In genomic region chr16:30378236-30379164, GRCh38 we compare ENCODE assay signal across 1 cellular context.
TF ChIP-seq lines count a peak whose summit lies in the region.

No MANE protein-coding gene starts in this region.

TF ChIP-seq in H1, 55 proteins besides CTCF, POLR2A, EP300 and RAD21:
- no peak for TF ChIP-seq CEBPB (IDR thresholded peaks at IDR 0.05; ENCODE audit: low read depth, low read length)
- TF ChIP-seq SAP30 (IDR thresholded peaks at IDR 0.05; ENCODE audit: insufficient read depth, insufficient replicate concordance, low read length) = no peak
- TF ChIP-seq SIX5 (IDR thresholded peaks at IDR 0.05; ENCODE audit: low read depth, low read length) = no peak
- TF ChIP-seq E2F6 (IDR thresholded peaks at IDR 0.05) = peak; percentile 26; the same call in 1 of the 2 replicates
- TF ChIP-seq CBX8 (IDR thresholded peaks at IDR 0.05; ENCODE audit: borderline replicate concordance, low read depth, low read length) = no peak
- peak; percentile 22; the same call in 1 of the 2 replicates for TF ChIP-seq CHD2 (IDR thresholded peaks at IDR 0.05; ENCODE audit: low read length)
- 0 out of 2 replicates have a peak, but pooled peaks have one; percentile 21 for TF ChIP-seq SP4 (IDR thresholded peaks at IDR 0.05; ENCODE audit: low read length)
- no peak for TF ChIP-seq BRCA1 (IDR thresholded peaks at IDR 0.05; ENCODE audit: low read depth, low read length)
- no peak for TF ChIP-seq ATF2 (IDR thresholded peaks at IDR 0.05; ENCODE audit: low read length)
- TF ChIP-seq KDM1A (IDR thresholded peaks at IDR 0.05; ENCODE audit: borderline replicate concordance, low read length) = no peak
- TF ChIP-seq GABPA (IDR thresholded peaks at IDR 0.05; ENCODE audit: borderline replicate concordance, insufficient read depth, low read length) = no peak
- peak; percentile 59 for TF ChIP-seq ASH2L (IDR thresholded peaks at IDR 0.05; ENCODE audit: low read length)
- TF ChIP-seq, protein P1, sequence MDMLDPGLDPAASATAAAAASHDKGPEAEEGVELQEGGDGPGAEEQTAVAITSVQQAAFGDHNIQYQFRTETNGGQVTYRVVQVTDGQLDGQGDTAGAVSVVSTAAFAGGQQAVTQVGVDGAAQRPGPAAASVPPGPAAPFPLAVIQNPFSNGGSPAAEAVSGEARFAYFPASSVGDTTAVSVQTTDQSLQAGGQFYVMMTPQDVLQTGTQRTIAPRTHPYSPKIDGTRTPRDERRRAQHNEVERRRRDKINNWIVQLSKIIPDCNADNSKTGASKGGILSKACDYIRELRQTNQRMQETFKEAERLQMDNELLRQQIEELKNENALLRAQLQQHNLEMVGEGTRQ (IDR thresholded peaks at IDR 0.05; ENCODE audit: low read length) = no peak
- TF ChIP-seq SP1 (IDR thresholded peaks at IDR 0.05; ENCODE audit: low read depth, low read length) = 0 out of 2 replicates have a peak, but pooled peaks have one; percentile 44
- no peak for TF ChIP-seq NRF1 (IDR thresholded peaks at IDR 0.05; ENCODE audit: low read depth, low read length)
- TF ChIP-seq GTF2F1 (IDR thresholded peaks at IDR 0.05; ENCODE audit: borderline replicate concordance, low read depth, low read length) = no peak
- peak; percentile 81 for TF ChIP-seq POLR2AphosphoS5 (IDR thresholded peaks at IDR 0.05; ENCODE audit: low read depth, low read length)
- TF ChIP-seq KDM4A (IDR thresholded peaks at IDR 0.05; ENCODE audit: low read depth, low read length, severe bottlenecking) = peak; percentile 58
- TF ChIP-seq YY1 (IDR thresholded peaks at IDR 0.05; ENCODE audit: low read depth, low read length) = no peak
- TF ChIP-seq, protein P2, sequence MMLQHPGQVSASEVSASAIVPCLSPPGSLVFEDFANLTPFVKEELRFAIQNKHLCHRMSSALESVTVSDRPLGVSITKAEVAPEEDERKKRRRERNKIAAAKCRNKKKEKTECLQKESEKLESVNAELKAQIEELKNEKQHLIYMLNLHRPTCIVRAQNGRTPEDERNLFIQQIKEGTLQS (IDR thresholded peaks at IDR 0.05; ENCODE audit: insufficient read depth, low read depth, low read length) = no peak
- no peak for TF ChIP-seq SUZ12 (IDR thresholded peaks at IDR 0.05; ENCODE audit: low read length)
- no peak for TF ChIP-seq TCF12 (IDR thresholded peaks at IDR 0.05; ENCODE audit: low read depth, low read length)
- no peak for TF ChIP-seq KDM5A (IDR thresholded peaks at IDR 0.05; ENCODE audit: low read length)
- peak; percentile 74 for TF ChIP-seq TBP (IDR thresholded peaks at IDR 0.05; ENCODE audit: low read depth, low read length)
- no peak for TF ChIP-seq SP2 (IDR thresholded peaks at IDR 0.05; ENCODE audit: low read length)
- no peak for TF ChIP-seq CTBP2 (IDR thresholded peaks at IDR 0.05; ENCODE audit: borderline replicate concordance, insufficient read depth, insufficient read length, low read length)
- TF ChIP-seq SIN3A (conservative IDR thresholded peaks at IDR 0.05 in 1 of 2, IDR thresholded peaks at IDR 0.05 in 1 of 2; ENCODE audit: low read depth in 1 of 2, low read length in 2 of 2) = peak; percentile 41 to 59; a peak in 2 of 4 replicates
- no peak for TF ChIP-seq RXRA (IDR thresholded peaks at IDR 0.05; ENCODE audit: insufficient read depth, low read depth, low read length)
- TF ChIP-seq JUN (IDR thresholded peaks at IDR 0.05; ENCODE audit: low read depth, low read length) = no peak
- TF ChIP-seq RFX5 (IDR thresholded peaks at IDR 0.05; ENCODE audit: borderline replicate concordance, low read depth, low read length) = no peak
- no peak for TF ChIP-seq EGR1 (IDR thresholded peaks at IDR 0.05; ENCODE audit: borderline replicate concordance, low read depth, low read length)
- TF ChIP-seq, protein P3, sequence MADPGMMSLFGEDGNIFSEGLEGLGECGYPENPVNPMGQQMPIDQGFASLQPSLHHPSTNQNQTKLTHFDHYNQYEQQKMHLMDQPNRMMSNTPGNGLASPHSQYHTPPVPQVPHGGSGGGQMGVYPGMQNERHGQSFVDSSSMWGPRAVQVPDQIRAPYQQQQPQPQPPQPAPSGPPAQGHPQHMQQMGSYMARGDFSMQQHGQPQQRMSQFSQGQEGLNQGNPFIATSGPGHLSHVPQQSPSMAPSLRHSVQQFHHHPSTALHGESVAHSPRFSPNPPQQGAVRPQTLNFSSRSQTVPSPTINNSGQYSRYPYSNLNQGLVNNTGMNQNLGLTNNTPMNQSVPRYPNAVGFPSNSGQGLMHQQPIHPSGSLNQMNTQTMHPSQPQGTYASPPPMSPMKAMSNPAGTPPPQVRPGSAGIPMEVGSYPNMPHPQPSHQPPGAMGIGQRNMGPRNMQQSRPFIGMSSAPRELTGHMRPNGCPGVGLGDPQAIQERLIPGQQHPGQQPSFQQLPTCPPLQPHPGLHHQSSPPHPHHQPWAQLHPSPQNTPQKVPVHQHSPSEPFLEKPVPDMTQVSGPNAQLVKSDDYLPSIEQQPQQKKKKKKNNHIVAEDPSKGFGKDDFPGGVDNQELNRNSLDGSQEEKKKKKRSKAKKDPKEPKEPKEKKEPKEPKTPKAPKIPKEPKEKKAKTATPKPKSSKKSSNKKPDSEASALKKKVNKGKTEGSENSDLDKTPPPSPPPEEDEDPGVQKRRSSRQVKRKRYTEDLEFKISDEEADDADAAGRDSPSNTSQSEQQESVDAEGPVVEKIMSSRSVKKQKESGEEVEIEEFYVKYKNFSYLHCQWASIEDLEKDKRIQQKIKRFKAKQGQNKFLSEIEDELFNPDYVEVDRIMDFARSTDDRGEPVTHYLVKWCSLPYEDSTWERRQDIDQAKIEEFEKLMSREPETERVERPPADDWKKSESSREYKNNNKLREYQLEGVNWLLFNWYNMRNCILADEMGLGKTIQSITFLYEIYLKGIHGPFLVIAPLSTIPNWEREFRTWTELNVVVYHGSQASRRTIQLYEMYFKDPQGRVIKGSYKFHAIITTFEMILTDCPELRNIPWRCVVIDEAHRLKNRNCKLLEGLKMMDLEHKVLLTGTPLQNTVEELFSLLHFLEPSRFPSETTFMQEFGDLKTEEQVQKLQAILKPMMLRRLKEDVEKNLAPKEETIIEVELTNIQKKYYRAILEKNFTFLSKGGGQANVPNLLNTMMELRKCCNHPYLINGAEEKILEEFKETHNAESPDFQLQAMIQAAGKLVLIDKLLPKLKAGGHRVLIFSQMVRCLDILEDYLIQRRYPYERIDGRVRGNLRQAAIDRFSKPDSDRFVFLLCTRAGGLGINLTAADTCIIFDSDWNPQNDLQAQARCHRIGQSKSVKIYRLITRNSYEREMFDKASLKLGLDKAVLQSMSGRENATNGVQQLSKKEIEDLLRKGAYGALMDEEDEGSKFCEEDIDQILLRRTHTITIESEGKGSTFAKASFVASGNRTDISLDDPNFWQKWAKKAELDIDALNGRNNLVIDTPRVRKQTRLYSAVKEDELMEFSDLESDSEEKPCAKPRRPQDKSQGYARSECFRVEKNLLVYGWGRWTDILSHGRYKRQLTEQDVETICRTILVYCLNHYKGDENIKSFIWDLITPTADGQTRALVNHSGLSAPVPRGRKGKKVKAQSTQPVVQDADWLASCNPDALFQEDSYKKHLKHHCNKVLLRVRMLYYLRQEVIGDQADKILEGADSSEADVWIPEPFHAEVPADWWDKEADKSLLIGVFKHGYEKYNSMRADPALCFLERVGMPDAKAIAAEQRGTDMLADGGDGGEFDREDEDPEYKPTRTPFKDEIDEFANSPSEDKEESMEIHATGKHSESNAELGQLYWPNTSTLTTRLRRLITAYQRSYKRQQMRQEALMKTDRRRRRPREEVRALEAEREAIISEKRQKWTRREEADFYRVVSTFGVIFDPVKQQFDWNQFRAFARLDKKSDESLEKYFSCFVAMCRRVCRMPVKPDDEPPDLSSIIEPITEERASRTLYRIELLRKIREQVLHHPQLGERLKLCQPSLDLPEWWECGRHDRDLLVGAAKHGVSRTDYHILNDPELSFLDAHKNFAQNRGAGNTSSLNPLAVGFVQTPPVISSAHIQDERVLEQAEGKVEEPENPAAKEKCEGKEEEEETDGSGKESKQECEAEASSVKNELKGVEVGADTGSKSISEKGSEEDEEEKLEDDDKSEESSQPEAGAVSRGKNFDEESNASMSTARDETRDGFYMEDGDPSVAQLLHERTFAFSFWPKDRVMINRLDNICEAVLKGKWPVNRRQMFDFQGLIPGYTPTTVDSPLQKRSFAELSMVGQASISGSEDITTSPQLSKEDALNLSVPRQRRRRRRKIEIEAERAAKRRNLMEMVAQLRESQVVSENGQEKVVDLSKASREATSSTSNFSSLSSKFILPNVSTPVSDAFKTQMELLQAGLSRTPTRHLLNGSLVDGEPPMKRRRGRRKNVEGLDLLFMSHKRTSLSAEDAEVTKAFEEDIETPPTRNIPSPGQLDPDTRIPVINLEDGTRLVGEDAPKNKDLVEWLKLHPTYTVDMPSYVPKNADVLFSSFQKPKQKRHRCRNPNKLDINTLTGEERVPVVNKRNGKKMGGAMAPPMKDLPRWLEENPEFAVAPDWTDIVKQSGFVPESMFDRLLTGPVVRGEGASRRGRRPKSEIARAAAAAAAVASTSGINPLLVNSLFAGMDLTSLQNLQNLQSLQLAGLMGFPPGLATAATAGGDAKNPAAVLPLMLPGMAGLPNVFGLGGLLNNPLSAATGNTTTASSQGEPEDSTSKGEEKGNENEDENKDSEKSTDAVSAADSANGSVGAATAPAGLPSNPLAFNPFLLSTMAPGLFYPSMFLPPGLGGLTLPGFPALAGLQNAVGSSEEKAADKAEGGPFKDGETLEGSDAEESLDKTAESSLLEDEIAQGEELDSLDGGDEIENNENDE (IDR thresholded peaks at IDR 0.05; ENCODE audit: insufficient replicate concordance, low read length) = no peak
- no peak for TF ChIP-seq MAFK (IDR thresholded peaks at IDR 0.05; ENCODE audit: low read depth, low read length)
- TF ChIP-seq TAF1 (IDR thresholded peaks at IDR 0.05; ENCODE audit: low read depth, low read length) = peak; percentile 84
- no peak for TF ChIP-seq BACH1 (IDR thresholded peaks at IDR 0.05; ENCODE audit: low read length)
- TF ChIP-seq RNF2 (IDR thresholded peaks at IDR 0.05; ENCODE audit: borderline replicate concordance, low read depth, low read length, missing control alignments, poor library complexity, severe bottlenecking) = no peak
- TF ChIP-seq CHD1 (IDR thresholded peaks at IDR 0.05; ENCODE audit: low read depth, low read length) = no peak
- TF ChIP-seq FOSL1 (IDR thresholded peaks at IDR 0.05; ENCODE audit: insufficient read depth, low read depth, low read length) = no peak
- TF ChIP-seq JUND (IDR thresholded peaks at IDR 0.05; ENCODE audit: low read length) = no peak
- no peak for TF ChIP-seq NANOG (IDR thresholded peaks at IDR 0.05; ENCODE audit: insufficient read depth, low read depth, low read length, poor library complexity, severe bottlenecking)
- TF ChIP-seq TAF7 (optimal IDR thresholded peaks at IDR 0.05; ENCODE audit: borderline replicate concordance, low read depth, low read length) = peak; percentile 22
- TF ChIP-seq MAX (IDR thresholded peaks at IDR 0.05) = peak; percentile 63; the same call in 1 of the 2 replicates
- no peak for TF ChIP-seq RBBP5 (IDR thresholded peaks at IDR 0.05; ENCODE audit: borderline replicate concordance, low read depth, low read length)
- no peak for TF ChIP-seq BCL11A (IDR thresholded peaks at IDR 0.05; ENCODE audit: low read depth in 2 of 2, low read length in 2 of 2)
- TF ChIP-seq EZH2 (IDR thresholded peaks at IDR 0.05; ENCODE audit: low read depth, low read length, severe bottlenecking) = no peak
- TF ChIP-seq SIRT6 (IDR thresholded peaks at IDR 0.05; ENCODE audit: low read length) = no peak
- TF ChIP-seq ZNF274 (IDR thresholded peaks at IDR 0.05; ENCODE audit: borderline replicate concordance, extremely low read depth, low read length) = no peak
- TF ChIP-seq TEAD4 (IDR thresholded peaks at IDR 0.05; ENCODE audit: low read depth, low read length) = no peak
- TF ChIP-seq HDAC6 (IDR thresholded peaks at IDR 0.05; ENCODE audit: low read depth, low read length) = no peak
- TF ChIP-seq POU5F1 (IDR thresholded peaks at IDR 0.05; ENCODE audit: low read depth, low read length) = no peak
- no peak for TF ChIP-seq CREB1 (IDR thresholded peaks at IDR 0.05)
- no peak for TF ChIP-seq CBX5 (IDR thresholded peaks at IDR 0.05; ENCODE audit: low read depth, low read length)
- TF ChIP-seq HDAC2 (IDR thresholded peaks at IDR 0.05; ENCODE audit: borderline replicate concordance in 1 of 2, low read depth in 2 of 2, low read length in 2 of 2) = peak; percentile 35 to 64; a peak in 1 of 4 replicates
- TF ChIP-seq PHF8 (conservative IDR thresholded peaks at IDR 0.05; ENCODE audit: low read depth, low read length) = peak; percentile 18; the same call in 1 of the 2 replicates
- TF ChIP-seq SRF (IDR thresholded peaks at IDR 0.05; ENCODE audit: low read depth, low read length) = no peak
